21 cellular contexts compared by ENCODE assay signal in genomic region chr3:53144446-53144845, GRCh38.
"Had no signal": no experiment of that assay in that cellular context is flagged by ENCODE, and none has a peak within 500 bp of the region (broad histone marks: within the 10 kb centered on the region; RNA-seq: fewer than 3 reads in every experiment).

No MANE protein-coding gene starts in this region.

- H3K27ac Mint-ChIP-seq: activated T-cell treated with anti-CD3 and anti-CD28 coated beads, Interleukin-2, amount 50 U/mL, for 24 hours; natural killer cell treated with Interleukin-12 subunit alpha and Interleukin-12 subunit beta and Interleukin-15 and Interleukin-18, amount 100 ng/mL, for 72 hours; stimulated activated naive B cell treated with anti-CD40 and anti-IgM and Interleukin-4, amounts not matched to agents 10 μg/mL and 1 μg/mL and 100 μg/mL, for 72 hours; T-cell had no signal

- H3K27me3 Mint-ChIP-seq: activated T-cell treated with anti-CD3 and anti-CD28 coated beads, Interleukin-2, amount 50 U/mL, for 24 hours; natural killer cell treated with Interleukin-12 subunit alpha and Interleukin-12 subunit beta and Interleukin-15 and Interleukin-18, amount 100 ng/mL, for 72 hours; stimulated activated naive B cell treated with anti-CD40 and anti-IgM and Interleukin-4, amounts not matched to agents 10 μg/mL and 1 μg/mL and 100 μg/mL, for 72 hours; T-cell had no signal

- H3K9me3 ChIP-seq: breast epithelium, left lung, lower lobe of right lung, right atrium auricular region, suprapubic skin, tibial artery had no signal

- H3K36me3 Mint-ChIP-seq: natural killer cell treated with Interleukin-12 subunit alpha and Interleukin-12 subunit beta and Interleukin-15 and Interleukin-18, amount 100 ng/mL, for 72 hours; stimulated activated naive B cell treated with anti-CD40 and anti-IgM and Interleukin-4, amounts not matched to agents 10 μg/mL and 1 μg/mL and 100 μg/mL, for 72 hours; T-cell had no signal

- ATAC-seq: natural killer cell treated with Interleukin-12 subunit alpha and Interleukin-12 subunit beta and Interleukin-15 and Interleukin-18, amount 100 ng/mL, for 72 hours; stimulated activated naive B cell treated with anti-CD40 and anti-IgM and Interleukin-4, amounts not matched to agents 10 μg/mL and 1 μg/mL and 100 μg/mL, for 72 hours; T-cell had no signal

- H3K36me3 ChIP-seq: breast epithelium, left lung, lower lobe of right lung, right atrium auricular region, suprapubic skin, tibial artery had no signal

- H3K4me1 Mint-ChIP-seq: T-cell had no signal

- H3K27ac ChIP-seq: right atrium auricular region, suprapubic skin, tibial artery had no signal

- H3K9me3 Mint-ChIP-seq: activated T-cell treated with anti-CD3 and anti-CD28 coated beads, Interleukin-2, amount 50 U/mL, for 24 hours; natural killer cell treated with Interleukin-12 subunit alpha and Interleukin-12 subunit beta and Interleukin-15 and Interleukin-18, amount 100 ng/mL, for 72 hours; stimulated activated naive B cell treated with anti-CD40 and anti-IgM and Interleukin-4, amounts not matched to agents 10 μg/mL and 1 μg/mL and 100 μg/mL, for 72 hours; T-cell had no signal

- H3K4me1 ChIP-seq: breast epithelium had no signal

- H3K4me3 Mint-ChIP-seq: activated T-cell treated with anti-CD3 and anti-CD28 coated beads, Interleukin-2, amount 50 U/mL, for 24 hours; natural killer cell treated with Interleukin-12 subunit alpha and Interleukin-12 subunit beta and Interleukin-15 and Interleukin-18, amount 100 ng/mL, for 72 hours; stimulated activated naive B cell treated with anti-CD40 and anti-IgM and Interleukin-4, amounts not matched to agents 10 μg/mL and 1 μg/mL and 100 μg/mL, for 72 hours; T-cell had no signal

- H3K27me3 ChIP-seq: breast epithelium, left lung, right atrium auricular region, suprapubic skin, tibial artery had no signal

- H3K4me3 ChIP-seq: breast epithelium, left lung, lower lobe of right lung, right atrium auricular region, suprapubic skin, tibial artery had no signal

- DNase-seq: activated CD4-positive, alpha-beta T cell treated with anti-CD3 and anti-CD28 coated beads for 48 hours; activated CD4-positive, alpha-beta T cell treated with anti-CD3 and anti-CD28 coated beads, Interleukin-2, amount 50 U/mL, for 48 hours; activated CD8-positive, alpha-beta memory T cell treated with anti-CD3 and anti-CD28 coated beads, Interleukin-2, amount 50 U/mL, for 48 hours; activated gamma-delta T cell; activated naive CD4-positive, alpha-beta T cell treated with anti-CD3 and anti-CD28 coated beads, Interleukin-2, amount 50 U/mL, for 16 hours; activated T-cell treated with anti-CD3 and anti-CD28 coated beads, Interleukin-2, amount 50 U/mL, for 24 hours; amygdala; central memory CD4-positive, alpha-beta T cell; effector CD8-positive, alpha-beta T cell; left lung; lower lobe of right lung; mesenchymal stem cell; stimulated activated CD4-positive, alpha-beta T cell treated with anti-CD3 and anti-CD28 coated beads, Interleukin-15, amount 100 ng/mL, for 24 hours; stimulated activated CD4-positive, alpha-beta T cell treated with anti-CD3 and anti-CD28 coated beads, Interleukin-2, amount 100 ng/mL, for 24 hours; stimulated activated naive B cell treated with anti-CD40 and anti-IgM and Interleukin-4, amounts not matched to agents 10 μg/mL and 1 μg/mL and 100 μg/mL, for 72 hours; T-cell; tibial artery had no signal
